ENCODE assay signal across 18 cellular contexts in the genomic region with DNA sequence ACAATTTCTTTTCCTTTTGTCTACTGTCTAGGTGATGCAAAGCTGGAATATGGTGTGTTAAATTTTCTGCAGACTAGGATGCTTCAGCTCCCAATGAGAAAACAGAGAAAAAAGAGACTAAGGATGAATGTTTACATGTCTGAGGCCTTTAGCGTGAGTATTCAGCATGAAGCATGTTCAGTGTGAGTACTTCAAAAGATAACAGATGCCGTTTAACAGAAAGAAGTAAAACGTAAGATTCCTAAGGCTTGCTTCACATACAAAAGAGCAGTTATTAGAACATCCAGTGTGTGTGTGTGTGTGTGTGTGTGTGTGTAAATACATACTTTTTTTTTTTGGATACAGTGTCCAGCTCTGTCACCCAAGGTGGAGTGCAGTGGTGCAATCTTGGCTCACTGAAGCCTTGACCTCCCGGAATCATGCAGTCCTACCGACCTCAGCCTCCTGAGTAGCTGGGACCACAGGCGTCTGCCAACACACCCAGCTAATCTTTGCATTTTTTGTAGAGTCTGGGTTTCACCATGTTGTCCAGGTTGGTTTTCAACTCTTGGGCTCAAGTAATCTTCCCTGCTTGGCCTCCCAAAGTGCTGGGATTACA.
DNase-seq lines count a peak whose midpoint lies in the region; ATAC-seq and TF ChIP-seq lines count a peak whose summit lies in the region.
"Had no signal": no experiment of that assay in that cellular context is flagged by ENCODE, and none has a peak within 500 bp of the region (broad histone marks: within the 10 kb centered on the region; RNA-seq: fewer than 3 reads in every experiment).

No MANE protein-coding gene starts in this region.

- peak overlapping the region; percentile 45 for H3K4me3 ChIP-seq in fibroblast of the aortic adventitia (ENCODE audit: low read depth, low read length)
- H3K4me3 ChIP-seq in lower lobe of right lung, result peak overlapping the region; percentile 0
- peak overlapping the region in 1 of 2 donors; percentile 10 for H3K4me3 ChIP-seq in stomach smooth muscle (ENCODE audit: low read length in 2 of 2)

- H3K9me3 ChIP-seq in lower lobe of right lung (no peaks in the 10 kb centered on the region), stomach smooth muscle (ENCODE audit: control insufficient read depth in 2 of 2, low read length in 2 of 2) (no peaks in the 10 kb centered on the region)

- H3K36me3 ChIP-seq in lower lobe of right lung (no peaks in the 10 kb centered on the region), stomach smooth muscle (ENCODE audit: control insufficient read depth in 2 of 2, insufficient read depth in 2 of 2, low read length in 2 of 2) (peaks cover 8 to 10% of the 10 kb centered on the region in 2 donors)

- H3K27me3 ChIP-seq in lower lobe of right lung (ENCODE audit: low read depth) (no peaks in the 10 kb centered on the region), stomach smooth muscle (ENCODE audit: control insufficient read depth in 1 of 2, insufficient read depth in 2 of 2, low read length in 2 of 2) (no peaks in the 10 kb centered on the region)

- intact Hi-C loops in lower lobe of right lung (cut with DNase I), result no loop called here

- H3K4me1 ChIP-seq in lower lobe of right lung (peaks cover 10% of the 10 kb centered on the region), stomach smooth muscle (ENCODE audit: control insufficient read depth, insufficient read depth, low read length) (no peaks in the 10 kb centered on the region)

- TF ChIP-seq CTCF in fibroblast of the aortic adventitia (IDR thresholded peaks at IDR 0.05; ENCODE audit: insufficient read depth, low read length) (no peak), lower lobe of right lung (IDR thresholded peaks at IDR 0.05) (no peak)

- H3K9ac ChIP-seq in stomach smooth muscle (ENCODE audit: low read length in 2 of 2), result peak overlapping the region in 1 of 2 donors; percentile 6

- no peak for ATAC-seq in lower lobe of right lung
- no peak for ATAC-seq in HG03045 (IDR thresholded peaks at IDR 0.05; ENCODE audit: unreplicated experiment)
- ATAC-seq: activated naive CD4-positive, alpha-beta T cell treated with anti-CD3 and anti-CD28 coated beads, Interleukin-2, amount 50 U/mL, for 72 hours had no signal

- DNase-seq in amniotic epithelial cell (ENCODE audit: low read depth) (peak; percentile 86), fibroblast of the aortic adventitia (ENCODE audit: low read depth) (peak; percentile 86), lower lobe of right lung (no peak), GDM1 (lab: John Stamatoyannopoulos, UW) (no peak), HK-2 (ENCODE audit: unreplicated experiment) (no peak), substantia nigra (lab: John Stamatoyannopoulos, UW) (no peak)
- DNase-seq: activated CD4-positive, alpha-beta memory T cell treated with anti-CD3 and anti-CD28 coated beads for 36 hours; activated T-cell treated with anti-CD3 and anti-CD28 coated beads, Interleukin-2, amount 50 U/mL, for 24 hours; COR-L47; effector CD8-positive, alpha-beta T cell; EL; naive B cell; NCI-H1694 treated with DMSO at 0.1 percent for 48 hours; stimulated activated CD4-positive, alpha-beta T cell treated with anti-CD3 and anti-CD28 coated beads, Interleukin-15, amount 100 ng/mL, for 24 hours had no signal

- H3K27ac ChIP-seq in lower lobe of right lung (peak overlapping the region; percentile 46), stomach smooth muscle (ENCODE audit: low read length) (peak overlapping the region; percentile 12), substantia nigra (ENCODE audit: low read depth, low read length, poor library complexity, severe bottlenecking) (no peak overlapping the region)
- H3K27ac ChIP-seq: RWPE1 had no signal

Comparison
In these comparisons a context has a peak if more than half of its experiments do, and no peak if none do; other contexts are left out.
1. DNase-seq: peak in amniotic epithelial cell (single experiment) and fibroblast of the aortic adventitia (single experiment); none in lower lobe of right lung (single experiment), GDM1 (single experiment), HK-2 (single experiment) and substantia nigra (0 of 49).